Comparison of ENCODE assay signal across 20 cellular contexts in the genomic region with DNA sequence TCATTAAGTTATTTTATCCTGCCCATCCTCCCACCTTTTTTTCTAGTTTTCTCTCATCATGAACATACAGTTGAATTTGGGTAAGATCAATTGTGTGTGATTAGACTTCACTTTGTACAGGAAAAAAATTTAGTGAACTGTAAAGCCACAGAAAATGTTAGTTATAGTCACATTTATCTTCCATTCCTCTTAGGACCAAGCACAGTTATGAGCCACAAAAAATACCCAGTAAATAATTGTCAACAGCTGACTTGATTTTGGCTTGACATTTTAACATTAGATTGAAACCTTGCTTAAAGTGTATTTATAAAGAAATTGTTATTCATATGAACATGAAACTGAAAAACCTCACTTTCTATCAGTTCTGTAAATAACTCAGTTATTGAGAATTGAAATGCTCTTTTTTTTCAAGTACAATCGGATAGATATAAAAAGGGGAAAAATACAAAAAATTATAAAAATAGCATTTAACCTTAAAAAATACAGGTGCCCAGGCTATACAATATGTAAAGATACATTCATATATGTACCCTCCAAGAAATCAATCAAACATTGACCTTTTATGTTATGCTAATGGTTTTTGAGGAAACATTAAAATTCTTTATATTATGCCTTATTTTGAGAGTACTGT.
"Had no signal": no experiment of that assay in that cellular context is flagged by ENCODE, and none has a peak within 500 bp of the region (broad histone marks: within the 10 kb centered on the region; RNA-seq: fewer than 3 reads in every experiment).

No MANE protein-coding gene starts in this region.

- H3K9ac ChIP-seq: SK-N-SH had no signal

- H3K9me3 ChIP-seq: SK-N-SH had no signal

- H3K27ac ChIP-seq: HL-60, RWPE1 had no signal

- ATAC-seq: Panc1, PC-3 had no signal

- H3K4me2 ChIP-seq: SK-N-SH had no signal

- DNase-seq: NCI-H1048, NCI-H1105, NCI-H1417, NCI-H1436 treated with DMSO at 0.1 percent for 48 hours, NCI-H1694, NCI-H187 treated with DMSO at 0.1 percent for 48 hours, NCI-H2029 treated with DMSO at 0.1 percent for 48 hours, NCI-H2171 treated with DMSO at 0.1 percent for 48 hours, NCI-H345, NCI-H524, NCI-H526 treated with DMSO at 0.1 percent for 48 hours, NCI-H748 treated with DMSO at 0.1 percent for 48 hours, PC-3, SHP77, SK-N-SH, SW 1271 had no signal

- FAIRE-seq: HTR-8/SVneo had no signal
